9 cellular contexts compared by ENCODE assay signal in genomic region chr1:58592521-58593134, GRCh38. TPM values are rescaled to one million over a fixed set of nuclear protein-coding genes. Genes with fewer than 3 reads are reported as not detected.
A peak's percentile ranks its signal among the peaks of the same experiment; 100 is the strongest.
DNase-seq lines count a peak whose midpoint lies in the region; ATAC-seq and TF ChIP-seq lines count a peak whose summit lies in the region.
"Had no signal": no experiment of that assay in that cellular context is flagged by ENCODE, and none has a peak within 500 bp of the region (broad histone marks: within the 10 kb centered on the region; RNA-seq: fewer than 3 reads in every experiment).

No MANE protein-coding gene starts in this region.

- H4K20me1 ChIP-seq in hepatocyte (ENCODE audit: insufficient read depth, poor library complexity, severe bottlenecking) = no peaks in the 10 kb centered on the region

- peak overlapping the region; percentile 79 to 88 for H3K27ac ChIP-seq in ascending aorta
- H3K27ac ChIP-seq in hepatocyte = peak overlapping the region; percentile 11
- peak overlapping the region; percentile 74 to 85 for H3K27ac ChIP-seq in thoracic aorta

- no peak overlapping the region for H3K4me3 ChIP-seq in ascending aorta
- H3K4me3 ChIP-seq in hepatocyte = no peak overlapping the region
- peak overlapping the region; percentile 7 for H3K4me3 ChIP-seq in thoracic aorta

- no peak overlapping the region for H2AFZ ChIP-seq in hepatocyte

- TF ChIP-seq CTCF in ascending aorta (IDR thresholded peaks at IDR 0.05) (no peak), hepatocyte (IDR thresholded peaks at IDR 0.05; ENCODE audit: poor library complexity) (no peak), thoracic aorta (IDR thresholded peaks at IDR 0.05) (no peak)

- ATAC-seq in thoracic aorta (ENCODE audit: insufficient number of reproducible peaks, low FRiP score, low read depth) = peak; percentile 93
- ATAC-seq in GM18858 (IDR thresholded peaks at IDR 0.05; ENCODE audit: unreplicated experiment) = no peak

- H3K9me3 ChIP-seq in ascending aorta = no peaks in the 10 kb centered on the region
- no peaks in the 10 kb centered on the region for H3K9me3 ChIP-seq in hepatocyte (ENCODE audit: low read depth)
- no peaks in the 10 kb centered on the region for H3K9me3 ChIP-seq in thoracic aorta

- H3K4me2 ChIP-seq in hepatocyte = no peak overlapping the region

- H3K36me3 ChIP-seq in ascending aorta (no peaks in the 10 kb centered on the region), hepatocyte (replicated peaks; ENCODE audit: insufficient read depth, low read depth) (no peaks in the 10 kb centered on the region), thoracic aorta (no peaks in the 10 kb centered on the region)

- H3K79me2 ChIP-seq in hepatocyte = no peaks in the 10 kb centered on the region

- 61% methylated on average over 5 of the region's 5 CpGs for WGBS in hepatocyte (ENCODE audit: low lambda C conversion rate, missing lambda C conversion rate)

- intact Hi-C loops in ascending aorta (cut with DNase I) = loop anchor here (1.0 kb wide), 2 partner anchors 8 to 46 kb away; partner anchors contain the start of gene OMA1

- H3K27me3 ChIP-seq in ascending aorta (no peaks in the 10 kb centered on the region), hepatocyte (no peaks in the 10 kb centered on the region), thoracic aorta (replicated peaks; ENCODE audit: insufficient read depth) (no peaks in the 10 kb centered on the region)

- DNase-seq in HPDE6-E6E7 (ENCODE audit: extremely low spot score) = peak; percentile 91
- peak; percentile 49 to 95 for DNase-seq in ascending aorta (ENCODE audit: low spot score in 2 of 2)
- DNase-seq in hepatocyte (ENCODE audit: low spot score) = peak; percentile 53
- DNase-seq in thoracic aorta (ENCODE audit: low spot score) = peak; percentile 57
- DNase-seq in CD1c-positive myeloid dendritic cell (ENCODE audit: extremely low spot score) = no peak
- DNase-seq in GM19240 (ENCODE audit: insufficient read length, low spot score) = no peak
- no peak for DNase-seq in stimulated activated CD8-positive, alpha-beta memory T cell treated with anti-CD3 and anti-CD28 coated beads, Interleukin-4, amount 100 ng/mL, for 48 hours
- DNase-seq: activated T-cell treated with anti-CD3 and anti-CD28 coated beads for 4 hours had no signal

- peaks cover 6 to 35% of the 10 kb centered on the region in 2 donors for H3K4me1 ChIP-seq in ascending aorta
- H3K4me1 ChIP-seq in hepatocyte (ENCODE audit: insufficient read depth) = no peaks in the 10 kb centered on the region
- peaks cover 13 to 24% of the 10 kb centered on the region in 2 donors for H3K4me1 ChIP-seq in thoracic aorta (ENCODE audit: control insufficient read depth in 1 of 2, low read depth in 2 of 2)

- H3K9me2 ChIP-seq in hepatocyte (replicated peaks; ENCODE audit: insufficient read depth) = no peaks in the 10 kb centered on the region

RNA-seq across cellular contexts. Expression of gene TACSTD2, which starts 15.6 kb away (rescaled TPM):
- total RNA-seq in ascending aorta = 1.3 TPM
- total RNA-seq in hepatocyte = 6.7 and 8.0 TPM in 2 replicates
- 17.3 and 21.7 TPM in 2 replicates for polyA plus RNA-seq in hepatocyte
- 1 to 10 TPM; 6.9 to 8.1 TPM for total RNA-seq in thoracic aorta

RNA-seq across cellular contexts. Expression of gene OMA1, which starts 46.1 kb away (rescaled TPM):
- total RNA-seq in ascending aorta = 2.4 TPM
- 26.8 and 36.0 TPM in 2 replicates for total RNA-seq in hepatocyte
- polyA plus RNA-seq in hepatocyte = 13.7 and 19.7 TPM in 2 replicates
- 10 to 100 TPM; 20.4 to 42.4 TPM for total RNA-seq in thoracic aorta

Comparison
In these comparisons a context has a peak if more than half of its experiments do, and no peak if none do; other contexts are left out.
1. DNase-seq: peak in HPDE6-E6E7 (single experiment), ascending aorta (2 of 2), hepatocyte (single experiment) and thoracic aorta (single experiment); none in CD1c-positive myeloid dendritic cell (single experiment), GM19240 (single experiment) and stimulated activated CD8-positive, alpha-beta memory T cell treated with anti-CD3 and anti-CD28 coated beads, Interleukin-4, amount 100 ng/mL, for 48 hours (single experiment).
2. H3K27ac ChIP-seq: peak in every context shown above with its lines; median percentile 84 in ascending aorta; 80 in thoracic aorta; 11 in hepatocyte.